In genomic region chr20:46539113-46539512, GRCh38 we compare ENCODE assay signal across 36 cellular contexts. TPM values are rescaled to one million over a fixed set of nuclear protein-coding genes. Genes with fewer than 3 reads are reported as not detected.
A peak's percentile ranks its signal among the peaks of the same experiment; 100 is the strongest.
DNase-seq lines count a peak whose midpoint lies in the region; ATAC-seq, FAIRE-seq and TF ChIP-seq lines count a peak whose summit lies in the region.
"Had no signal": no experiment of that assay in that cellular context is flagged by ENCODE, and none has a peak within 500 bp of the region (broad histone marks: within the 10 kb centered on the region; RNA-seq: fewer than 3 reads in every experiment).

No MANE protein-coding gene starts in this region.

- TF ChIP-seq POLR2A in HepG2 (IDR thresholded peaks at IDR 0.05; ENCODE audit: insufficient read depth in 1 of 2, low read depth in 2 of 2, low read length in 2 of 2): no peak
- TF ChIP-seq POLR2A in right lobe of liver (IDR thresholded peaks at IDR 0.05): no peak

- no peaks in the 10 kb centered on the region for H3K4me1 Mint-ChIP-seq in osteocyte (ENCODE audit: unreplicated experiment)
- H3K4me1 Mint-ChIP-seq: CD8-positive, alpha-beta memory T cell; immature natural killer cell had no signal

- H3K27me3 ChIP-seq in HepG2 (ENCODE audit: control insufficient read depth in 1 of 2, insufficient read depth in 2 of 2, low read length in 2 of 2): peaks cover 1 to 18% of the 10 kb centered on the region in 2 experiments; a peak in 2 of 5 replicates
- no peaks in the 10 kb centered on the region for H3K27me3 ChIP-seq in right lobe of liver
- H3K27me3 ChIP-seq in Panc1 (ENCODE audit: control insufficient read depth, insufficient read depth, low read length): 0 out of 2 replicates have a peak, but pooled peaks cover 3% of the 10 kb centered on the region

- H4K20me1 ChIP-seq in HepG2 (ENCODE audit: insufficient read depth, low read length): no peaks in the 10 kb centered on the region

- H3K9me3 ChIP-seq in HepG2 (ENCODE audit: low read length): no peaks in the 10 kb centered on the region
- no peaks in the 10 kb centered on the region for H3K9me3 ChIP-seq in right lobe of liver
- H3K9me3 ChIP-seq in Panc1 (ENCODE audit: control insufficient read depth, insufficient read depth, low read depth, low read length): no peaks in the 10 kb centered on the region
- H3K9me3 ChIP-seq: esophagus squamous epithelium, gastrocnemius medialis, thoracic aorta had no signal

- no peak overlapping the region for H3K27ac Mint-ChIP-seq in osteocyte (ENCODE audit: unreplicated experiment)
- H3K27ac Mint-ChIP-seq: activated CD4-positive, alpha-beta memory T cell treated with anti-CD3 and anti-CD28 coated beads for 36 hours; CD8-positive, alpha-beta memory T cell; effector memory CD8-positive, alpha-beta T cell; immature natural killer cell; memory B cell; stimulated activated naive CD8-positive, alpha-beta T cell treated with anti-CD3 and anti-CD28 coated beads, Interleukin-15, amount 100 ng/mL, for 72 hours had no signal

- H3K36me3 Mint-ChIP-seq in osteocyte (ENCODE audit: unreplicated experiment): no peaks in the 10 kb centered on the region
- H3K36me3 Mint-ChIP-seq: activated CD4-positive, alpha-beta memory T cell treated with anti-CD3 and anti-CD28 coated beads for 36 hours; CD8-positive, alpha-beta memory T cell; immature natural killer cell; memory B cell had no signal

- no peak overlapping the region for H2AFZ ChIP-seq in HepG2 (ENCODE audit: low read length)

- ATAC-seq in HepG2 (peak; percentile 60; the same call in 2 of the 3 replicates), right lobe of liver (no peak), Panc1 (no peak), GM19035 (IDR thresholded peaks at IDR 0.05; ENCODE audit: unreplicated experiment) (no peak), left lobe of liver (no peak)
- ATAC-seq: effector memory CD8-positive, alpha-beta T cell; gastrocnemius medialis; K562; PC-3; sciatic nerve; stimulated activated naive CD8-positive, alpha-beta T cell treated with anti-CD3 and anti-CD28 coated beads, Interleukin-15, amount 100 ng/mL, for 72 hours had no signal

- TF ChIP-seq EP300 in HepG2 (IDR thresholded peaks at IDR 0.05; ENCODE audit: low read depth in 2 of 2, low read length in 2 of 2) (no peak), HepG2 (CRISPR knock-in tag; IDR thresholded peaks at IDR 0.05; ENCODE audit: borderline replicate concordance) (no peak)

- in situ Hi-C loops in HepG2 (cut with HindIII; ENCODE audit: extremely low pct_ligation_motif_present, low pct_unique_long_range_greater_than_20kb): no loop called here
- in situ Hi-C loops in Panc1 (cut with HindIII; ENCODE audit: low pct_unique_long_range_greater_than_20kb, low sequenced_read_pairs): no loop called here

- H3K4me3 ChIP-seq in HepG2 (replicated peaks in 1 of 3; ENCODE audit: insufficient read depth in 1 of 3, low read depth in 2 of 3, low read length in 3 of 3) (no peak overlapping the region), right lobe of liver (no peak overlapping the region), Panc1 (ENCODE audit: low read depth in 2 of 2, low read length in 2 of 2) (no peak overlapping the region), fibroblast of pulmonary artery (replicated peaks; ENCODE audit: low read depth, low read length) (no peak overlapping the region)
- H3K4me3 ChIP-seq: esophagus squamous epithelium, gastrocnemius medialis, K562, thoracic aorta had no signal

- no peak for TF ChIP-seq CTCF in HepG2 (CRISPR knock-in tag; IDR thresholded peaks at IDR 0.05)
- no peak for TF ChIP-seq CTCF in right lobe of liver (IDR thresholded peaks at IDR 0.05)
- TF ChIP-seq CTCF in Panc1 (IDR thresholded peaks at IDR 0.05): 0 out of 2 replicates have a peak, but pooled peaks have one; percentile 10
- TF ChIP-seq CTCF in fibroblast of pulmonary artery (IDR thresholded peaks at IDR 0.05; ENCODE audit: low read length, missing control alignments): peak; percentile 5
- no peak for TF ChIP-seq CTCF in osteocyte (IDR thresholded peaks at IDR 0.05)

- peak; percentile 30 for FAIRE-seq in HepG2 (lab: Jason Lieb, UNC)
- FAIRE-seq: A204.1, K562, urothelium cell line had no signal

- CTCF ChIA-PET in HepG2 (lab: Yijun Ruan, JAX; ENCODE audit: low intra/inter-chr PET ratio, low total read pairs): no interaction called here
- CTCF ChIA-PET in Panc1 (lab: Charles Lee): no interaction called here

- no peak overlapping the region for H3K4me2 ChIP-seq in HepG2 (ENCODE audit: low read depth, low read length)

- BruUV-seq in HepG2 (replicated peaks; lab: Mats Ljungman, UMichigan) (no TSS peak), Panc1 (replicated peaks; lab: Mats Ljungman, UMichigan) (no TSS peak)

- DNase-seq in HepG2 (ENCODE audit: low spot score) (no peak), right lobe of liver (no peak), Panc1 (ENCODE audit: low read depth, low spot score) (no peak), fibroblast of pulmonary artery (ENCODE audit: low read depth) (no peak), left lobe of liver (ENCODE audit: low spot score) (no peak), osteocyte (ENCODE audit: extremely low spot score, unreplicated experiment) (no peak)
- no peak for DNase-seq in activated T-cell treated with anti-CD3 and anti-CD28 coated beads, Interleukin-2, amount 50 U/mL, for 1 hour
- DNase-seq: activated CD4-positive, alpha-beta memory T cell treated with anti-CD3 and anti-CD28 coated beads for 36 hours; activated CD4-positive, CD25-positive, alpha-beta regulatory T cell treated with anti-CD3 and anti-CD28 coated beads, Interleukin-2, amount 50 U/mL, for 72 hours; activated naive CD4-positive, alpha-beta T cell; CD8-positive, alpha-beta memory T cell; central memory CD4-positive, alpha-beta T cell; DMS153; effector memory CD8-positive, alpha-beta T cell; esophagus squamous epithelium; gastrocnemius medialis; hippocampal formation; immature natural killer cell; NCI-H1105; NCI-H187 treated with DMSO at 0.1 percent for 48 hours; NCI-H2171 treated with DMSO at 0.1 percent for 48 hours; NCI-H526; PC-3; posterior cingulate gyrus; Right ventricle myocardium superior; stimulated activated naive CD8-positive, alpha-beta T cell treated with anti-CD3 and anti-CD28 coated beads, Interleukin-15, amount 100 ng/mL, for 72 hours; T-helper 2 cell had no signal

- H3K27me3 Mint-ChIP-seq in osteocyte (ENCODE audit: unreplicated experiment): peaks cover 1% of the 10 kb centered on the region

- no peak for TF ChIP-seq RAD21 in HepG2 (CRISPR knock-in tag; IDR thresholded peaks at IDR 0.05)

- peaks cover 5% of the 10 kb centered on the region for H3K4me1 ChIP-seq in HepG2 (ENCODE audit: insufficient read depth, low read length)
- H3K4me1 ChIP-seq in right lobe of liver: no peaks in the 10 kb centered on the region
- H3K4me1 ChIP-seq in Panc1 (ENCODE audit: control insufficient read depth, insufficient read depth, low read length): no peaks in the 10 kb centered on the region
- H3K4me1 ChIP-seq: esophagus squamous epithelium, gastrocnemius medialis had no signal

- WGBS in HepG2 (ENCODE audit: low lambda C conversion rate): 60% methylated on average over 2 of the region's 2 CpGs
- 48% methylated on average over 2 of the region's 2 CpGs for WGBS in right lobe of liver (ENCODE audit: insufficient coverage, low coverage, low lambda C conversion rate, missing lambda C conversion rate)

- POLR2A ChIA-PET in HepG2 (lab: Yijun Ruan, JAX) (no interaction called here), Panc1 (lab: Charles Lee) (interaction anchor here (0.5 kb wide), 1 partner anchor 736 kb away, joined by 6 read pairs; no protein-coding TSS in a partner anchor)

- no peak overlapping the region for H3K27ac ChIP-seq in HepG2 (ENCODE audit: extremely low read length, insufficient read depth, low read length)
- H3K27ac ChIP-seq in right lobe of liver: no peak overlapping the region
- no peak overlapping the region for H3K27ac ChIP-seq in Panc1 (ENCODE audit: low read length)
- H3K27ac ChIP-seq: esophagus squamous epithelium, gastrocnemius medialis, thoracic aorta had no signal

- no peaks in the 10 kb centered on the region for H3K79me2 ChIP-seq in HepG2 (ENCODE audit: insufficient read depth, low read length)

- H3K4me3 Mint-ChIP-seq in osteocyte (ENCODE audit: unreplicated experiment): no peak overlapping the region
- H3K4me3 Mint-ChIP-seq: activated CD4-positive, alpha-beta memory T cell treated with anti-CD3 and anti-CD28 coated beads for 36 hours; CD8-positive, alpha-beta memory T cell; effector memory CD8-positive, alpha-beta T cell; immature natural killer cell; memory B cell; stimulated activated naive CD8-positive, alpha-beta T cell treated with anti-CD3 and anti-CD28 coated beads, Interleukin-15, amount 100 ng/mL, for 72 hours had no signal

- no peaks in the 10 kb centered on the region for H3K9me3 Mint-ChIP-seq in osteocyte (ENCODE audit: unreplicated experiment)
- H3K9me3 Mint-ChIP-seq: activated CD4-positive, alpha-beta memory T cell treated with anti-CD3 and anti-CD28 coated beads for 36 hours; CD8-positive, alpha-beta memory T cell; effector memory CD8-positive, alpha-beta T cell; immature natural killer cell; memory B cell; stimulated activated naive CD8-positive, alpha-beta T cell treated with anti-CD3 and anti-CD28 coated beads, Interleukin-15, amount 100 ng/mL, for 72 hours had no signal

- no peak overlapping the region for H3K9ac ChIP-seq in HepG2 (ENCODE audit: insufficient read depth, low read depth, low read length)

- intact Hi-C loops in HepG2 (cut with micrococcal nuclease; ENCODE audit: unreplicated experiment): no loop called here
- intact Hi-C loops in right lobe of liver (cut with DNase I): no loop called here
- intact Hi-C loops in Panc1 (cut with micrococcal nuclease; ENCODE audit: unreplicated experiment): no loop called here

- H3K36me3 ChIP-seq in HepG2 (replicated peaks in 1 of 2; ENCODE audit: control insufficient read depth in 1 of 2, insufficient read depth in 2 of 2, low read length in 2 of 2) (no peaks in the 10 kb centered on the region), right lobe of liver (no peaks in the 10 kb centered on the region), Panc1 (ENCODE audit: control insufficient read depth, insufficient read depth, low read length) (no peaks in the 10 kb centered on the region)
- H3K36me3 ChIP-seq: esophagus squamous epithelium, gastrocnemius medialis, thoracic aorta had no signal

RNA-seq across cellular contexts. Expression of gene OCSTAMP, which starts 11.3 kb away (rescaled TPM):
- not detected in 2 replicates for total RNA-seq in HepG2 (2016; rRNA removed; fragmentation: Illumina TruSeq; extraction: Trizol)
- not detected in 2 replicates for total RNA-seq in HepG2 (2016; cell fraction: cytosol; rRNA removed; fragmentation: Illumina TruSeq; extraction: Trizol; ENCODE audit: low read depth)
- not detected in 2 replicates for total RNA-seq in HepG2 (2016; cell fraction: insoluble cytoplasmic fraction; rRNA removed; fragmentation: Illumina TruSeq; extraction: Trizol)
- total RNA-seq in HepG2 (2016; cell fraction: membrane; rRNA removed; fragmentation: Illumina TruSeq; extraction: Trizol): not detected in 2 replicates
- not detected in 2 replicates for total RNA-seq in HepG2 (2016; cell fraction: nucleus; rRNA removed; fragmentation: Illumina TruSeq; extraction: Trizol)
- polyA plus RNA-seq in HepG2 (2011; rRNA removed): not detected in 2 replicates
- polyA plus RNA-seq in HepG2 (2011; cell fraction: cytosol; rRNA removed): not detected in 2 replicates
- polyA plus RNA-seq in HepG2 (2011; cell fraction: nucleus; rRNA removed): not detected in 2 replicates
- polyA plus RNA-seq in HepG2 (2012): not detected in 2 replicates
- polyA plus RNA-seq in HepG2 (2016; cell fraction: cytosol; fragmentation: Illumina TruSeq; extraction: Trizol; ENCODE audit: low read depth): not detected in 2 replicates
- polyA plus RNA-seq in HepG2 (2016; cell fraction: insoluble cytoplasmic fraction; fragmentation: Illumina TruSeq; extraction: Trizol; ENCODE audit: low read depth): not detected in 2 replicates
- polyA plus RNA-seq in HepG2 (2016; cell fraction: membrane; fragmentation: Illumina TruSeq; extraction: Trizol; ENCODE audit: low read depth): not detected in 2 replicates
- not detected in 2 replicates for polyA plus RNA-seq in HepG2 (2016; cell fraction: nucleus; fragmentation: Illumina TruSeq; extraction: Trizol; ENCODE audit: insufficient read depth, low read depth)
- not detected in 2 replicates for polyA minus RNA-seq in HepG2 (2011; rRNA and poly(A)+ RNA removed; ENCODE audit: low replicate concordance)
- polyA minus RNA-seq in HepG2 (2011; cell fraction: cytosol; rRNA and poly(A)+ RNA removed): not detected in 2 replicates
- polyA minus RNA-seq in HepG2 (2011; cell fraction: nucleus; rRNA and poly(A)+ RNA removed): not detected in 2 replicates
- not detected for total RNA-seq in right lobe of liver
- total RNA-seq in Panc1 (2021; ENCODE audit: unreplicated experiment): not detected
- not detected for polyA plus RNA-seq in Panc1 (2012; ENCODE audit: insufficient read length)
- total RNA-seq in left lobe of liver: not detected
- total RNA-seq in osteocyte: not detected in 2 replicates
- total RNA-seq: CD8-positive, alpha-beta memory T cell; esophagus squamous epithelium; gastrocnemius medialis; HT-29; K562; MCF 10A; PC-3; Right ventricle myocardium superior; sciatic nerve; thoracic aorta had no signal
- polyA plus RNA-seq: CD8-positive, alpha-beta memory T cell; immature natural killer cell; K562 had no signal

RNA-seq across cellular contexts. Expression of gene ZNF334, which starts 25.8 kb away (rescaled TPM):
- 4.8 and 5.3 TPM in 2 replicates for total RNA-seq in HepG2 (2016; rRNA removed; fragmentation: Illumina TruSeq; extraction: Trizol)
- 0.88 and 1.0 TPM in 2 replicates for total RNA-seq in HepG2 (2016; cell fraction: cytosol; rRNA removed; fragmentation: Illumina TruSeq; extraction: Trizol; ENCODE audit: low read depth)
- 4.7 and 5.1 TPM in 2 replicates for total RNA-seq in HepG2 (2016; cell fraction: insoluble cytoplasmic fraction; rRNA removed; fragmentation: Illumina TruSeq; extraction: Trizol)
- total RNA-seq in HepG2 (2016; cell fraction: membrane; rRNA removed; fragmentation: Illumina TruSeq; extraction: Trizol): 1.7 and 2.4 TPM in 2 replicates
- total RNA-seq in HepG2 (2016; cell fraction: nucleus; rRNA removed; fragmentation: Illumina TruSeq; extraction: Trizol): 11.4 and 12.3 TPM in 2 replicates
- 6.9 and 7.8 TPM in 2 replicates for polyA plus RNA-seq in HepG2 (2011; rRNA removed)
- polyA plus RNA-seq in HepG2 (2011; cell fraction: cytosol; rRNA removed): 1.3 and 1.9 TPM in 2 replicates
- 15.7 and 19.6 TPM in 2 replicates for polyA plus RNA-seq in HepG2 (2011; cell fraction: nucleus; rRNA removed)
- polyA plus RNA-seq in HepG2 (2012): 3.0 and 4.6 TPM in 2 replicates
- polyA plus RNA-seq in HepG2 (2016; cell fraction: cytosol; fragmentation: Illumina TruSeq; extraction: Trizol; ENCODE audit: low read depth): 0.20 and 0.32 TPM in 2 replicates
- polyA plus RNA-seq in HepG2 (2016; cell fraction: insoluble cytoplasmic fraction; fragmentation: Illumina TruSeq; extraction: Trizol; ENCODE audit: low read depth): 4.3 and 4.8 TPM in 2 replicates
- 0.69 and 0.77 TPM in 2 replicates for polyA plus RNA-seq in HepG2 (2016; cell fraction: membrane; fragmentation: Illumina TruSeq; extraction: Trizol; ENCODE audit: low read depth)
- 31.6 and 32.6 TPM in 2 replicates for polyA plus RNA-seq in HepG2 (2016; cell fraction: nucleus; fragmentation: Illumina TruSeq; extraction: Trizol; ENCODE audit: insufficient read depth, low read depth)
- 2.8 TPM in 1 of 2 replicates, not detected in the other for polyA minus RNA-seq in HepG2 (2011; rRNA and poly(A)+ RNA removed; ENCODE audit: low replicate concordance)
- 1.7 and 1.8 TPM in 2 replicates for polyA minus RNA-seq in HepG2 (2011; cell fraction: cytosol; rRNA and poly(A)+ RNA removed)
- polyA minus RNA-seq in HepG2 (2011; cell fraction: nucleus; rRNA and poly(A)+ RNA removed): 22.5 and 32.0 TPM in 2 replicates
- 1 to 10 TPM in 3 of 6 experiments, under 1 TPM in 3; 0.55 to 2.8 (median 1.3) TPM for total RNA-seq in right lobe of liver
- 0.28 TPM for total RNA-seq in Panc1 (2021; ENCODE audit: unreplicated experiment)
- polyA plus RNA-seq in Panc1 (2012; ENCODE audit: insufficient read length): 0.12 TPM
- 1.9 TPM for total RNA-seq in left lobe of liver
- 3.7 and 4.7 TPM in 2 replicates for total RNA-seq in osteocyte
- total RNA-seq: MCF 10A had no signal
- polyA plus RNA-seq: CD8-positive, alpha-beta memory T cell had no signal

Comparison
In these comparisons a context has a peak if more than half of its experiments do, and no peak if none do; other contexts are left out.
1. CTCF ChIP-seq: peak in Panc1 (single experiment) and fibroblast of pulmonary artery (single experiment); none in HepG2 (single experiment), right lobe of liver (0 of 4) and osteocyte (single experiment).